Comparison of ENCODE assay signal across 2 cellular contexts in genomic region chr6:167087857-167088256, GRCh38.
TF ChIP-seq lines count a peak whose summit lies in the region.

No MANE protein-coding gene starts in this region.

TF ChIP-seq in HEK293, 187 proteins besides CTCF, POLR2A, EP300 and RAD21:
- TF ChIP-seq ZNF558 (tag by site-specific recombination; IDR thresholded peaks at IDR 0.05) (peak; percentile 76), SETDB1 (IDR thresholded peaks at IDR 0.05; ENCODE audit: insufficient read length, low read length) (peak; percentile 47), ZNF660 (tag by site-specific recombination; IDR thresholded peaks at IDR 0.05) (no peak), ZXDB (tag by site-specific recombination; IDR thresholded peaks at IDR 0.05) (no peak), ZNF324 (tag by site-specific recombination; IDR thresholded peaks at IDR 0.05) (no peak), ZNF776 (tag by site-specific recombination; IDR thresholded peaks at IDR 0.05; ENCODE audit: borderline replicate concordance) (no peak), ZBTB20 (tag by site-specific recombination; IDR thresholded peaks at IDR 0.05) (no peak), ZNF169 (tag by site-specific recombination; IDR thresholded peaks at IDR 0.05) (no peak), ZNF747 (tag by site-specific recombination; IDR thresholded peaks at IDR 0.05) (no peak)

TF ChIP-seq in endothelial cell of umbilical vein, 7 proteins besides CTCF, POLR2A, EP300 and RAD21:
- no peak for TF ChIP-seq FOS (IDR thresholded peaks at IDR 0.05; ENCODE audit: borderline replicate concordance, insufficient read depth, low read length)
- no peak for TF ChIP-seq GATA2 (IDR thresholded peaks at IDR 0.05; ENCODE audit: insufficient read depth, insufficient read length, low read depth, low read length)
- no peak for TF ChIP-seq POLR2AphosphoS5 (IDR thresholded peaks at IDR 0.05; ENCODE audit: insufficient read depth, low read depth, low read length)
- TF ChIP-seq MYC (IDR thresholded peaks at IDR 0.05; ENCODE audit: low read depth, low read length) = no peak
- TF ChIP-seq EZH2 (IDR thresholded peaks at IDR 0.05; ENCODE audit: borderline replicate concordance, low read depth, low read length, severe bottlenecking) = no peak
- no peak for TF ChIP-seq MAX (IDR thresholded peaks at IDR 0.05; ENCODE audit: insufficient read depth, insufficient read length)
